8 cellular contexts compared by ENCODE assay signal in genomic region chrX:13653022-13653693, GRCh38. TPM values are rescaled to one million over a fixed set of nuclear protein-coding genes. Genes with fewer than 3 reads are reported as not detected.
DNase-seq lines count a peak whose midpoint lies in the region; ATAC-seq and TF ChIP-seq lines count a peak whose summit lies in the region.

TSS of gene TCEANC (plus strand) at chrX:13653141. CDS start at chrX:13662509, 9,368 bp downstream.

- H3K4me1 ChIP-seq in mammary epithelial cell (ENCODE audit: insufficient read depth, low read length) (peaks cover 11% of the 10 kb centered on the region), skeletal muscle satellite cell (ENCODE audit: control insufficient read depth, insufficient read depth, low read length) (peaks cover 4% of the 10 kb centered on the region)

- in situ Hi-C loops in mammary epithelial cell (cut with MboI; ENCODE audit: low sequenced_read_pairs in 2 of 2): loop anchor here in 1 of 2 donors (5.0 to 10.0 kb wide), 3 partner anchors 52 to 374 kb away; partner anchors contain the start of gene GEMIN8

- dilution Hi-C loops in mammary epithelial cell (cut with HindIII; ENCODE audit: low sequenced_read_pairs): no loop called here

- POLR2A ChIA-PET in AG04449 (lab: Yijun Ruan, JAX): no interaction called here

- H3K9me3 ChIP-seq in mammary epithelial cell (replicated peaks; ENCODE audit: insufficient read depth, low read length): no peaks in the 10 kb centered on the region
- no peaks in the 10 kb centered on the region for H3K9me3 ChIP-seq in iPS-18c (ENCODE audit: control insufficient read depth, insufficient read depth, low read length)
- H3K9me3 ChIP-seq in skeletal muscle satellite cell (replicated peaks; ENCODE audit: low read length): no peaks in the 10 kb centered on the region

- TSS peak; percentile 64 for BruUV-seq in mammary epithelial cell (replicated peaks; lab: Mats Ljungman, UMichigan)

- peak within 1 kb of the TSS; percentile 90 for H2AFZ ChIP-seq in mammary epithelial cell (ENCODE audit: low read depth, low read length)

- CTCF ChIA-PET in AG04449 (lab: Yijun Ruan, JAX): interaction anchor here (1.0 to 2.0 kb wide), 2 partner anchors 9 to 146 kb away, joined by 3 to 6 read pairs; no protein-coding TSS in a partner anchor
- CTCF ChIA-PET in mammary epithelial cell (lab: Charles Lee; ENCODE audit: low non-redundant PET): no interaction called here

- H3K27ac ChIP-seq in VCaP (peak within 1 kb of the TSS; percentile 74), mammary epithelial cell (ENCODE audit: insufficient read depth, low read depth, low read length) (peak within 1 kb of the TSS; percentile 82)

- 2% methylated on average over 40 of the region's 46 CpGs for WGBS in mammary epithelial cell (ENCODE audit: low coverage, missing lambda C conversion rate)

- intact Hi-C loops in mammary epithelial cell (cut with micrococcal nuclease): loop anchor here (1.0 to 10.0 kb wide), 2 partner anchors 242 to 377 kb away; no protein-coding TSS in a partner anchor

- H3K79me2 ChIP-seq in mammary epithelial cell (ENCODE audit: insufficient read depth, low read length): no peaks in the 10 kb centered on the region

- peak within 1 kb of the TSS; percentile 70 for H3K4me3 ChIP-seq in AG04449 (ENCODE audit: low read depth, low read length)
- H3K4me3 ChIP-seq in mammary epithelial cell (replicated peaks in 1 of 3; ENCODE audit: insufficient read depth in 1 of 3, low read depth in 2 of 3, low read length in 3 of 3): peak within 1 kb of the TSS; percentile 54 to 74 (median 70)
- H3K4me3 ChIP-seq in iPS-18c (ENCODE audit: insufficient read depth, low read depth, low read length): peak within 1 kb of the TSS; percentile 57
- peak within 1 kb of the TSS; percentile 79 for H3K4me3 ChIP-seq in skeletal muscle satellite cell (ENCODE audit: low read length)

- ATAC-seq in GM18870 (IDR thresholded peaks at IDR 0.05; ENCODE audit: unreplicated experiment) (peak; percentile 93), HG03108 (IDR thresholded peaks at IDR 0.05; ENCODE audit: unreplicated experiment) (peak; percentile 95)

- no peak for TF ChIP-seq CTCF in AG04449 (IDR thresholded peaks at IDR 0.05; ENCODE audit: insufficient read depth, low read length, missing control alignments)
- no peak for TF ChIP-seq CTCF in VCaP (conservative IDR thresholded peaks at IDR 0.05)
- no peak for TF ChIP-seq CTCF in mammary epithelial cell (conservative IDR thresholded peaks at IDR 0.05 in 1 of 2, IDR thresholded peaks at IDR 0.05 in 1 of 2; ENCODE audit: extremely low read depth in 1 of 2, insufficient read depth in 1 of 2, low read depth in 1 of 2, low read length in 2 of 2)

- no peaks in the 10 kb centered on the region for H3K27me3 ChIP-seq in mammary epithelial cell (ENCODE audit: insufficient read depth, low read length)
- H3K27me3 ChIP-seq in skeletal muscle satellite cell (ENCODE audit: control insufficient read depth, insufficient read depth, low read length): no peaks in the 10 kb centered on the region

- peak within 1 kb of the TSS; percentile 83 for H3K9ac ChIP-seq in mammary epithelial cell (ENCODE audit: insufficient read depth, low read length)
- peak within 1 kb of the TSS; percentile 87 for H3K9ac ChIP-seq in skeletal muscle satellite cell (ENCODE audit: low read depth, low read length)

- H3K4me2 ChIP-seq in mammary epithelial cell (ENCODE audit: insufficient read depth, low read depth, low read length) (peak within 1 kb of the TSS; percentile 89), skeletal muscle satellite cell (ENCODE audit: low read length) (peak within 1 kb of the TSS; percentile 88)

- peak; percentile 79 for DNase-seq in AG04449 (ENCODE audit: low read depth, low spot score)
- peak; percentile 90 for DNase-seq in NCI-H2196 treated with DMSO at 0.1 percent for 48 hours (lab: John Stamatoyannopoulos, UW; ENCODE audit: unreplicated experiment)
- peak; percentile 98 for DNase-seq in mammary epithelial cell

- H3K36me3 ChIP-seq in mammary epithelial cell (ENCODE audit: insufficient read depth, low read length): no peaks in the 10 kb centered on the region
- H3K36me3 ChIP-seq in skeletal muscle satellite cell (ENCODE audit: insufficient read depth, low read length): no peaks in the 10 kb centered on the region

- H4K20me1 ChIP-seq in mammary epithelial cell (ENCODE audit: insufficient read depth, low read length): no peaks in the 10 kb centered on the region

RNA-seq across cellular contexts. Expression of gene TCEANC, which starts in this region (rescaled TPM):
- 1 to 10 TPM; 3.9 to 4.2 TPM for total RNA-seq in mammary epithelial cell
- polyA plus RNA-seq in mammary epithelial cell: 0.69 TPM
- polyA minus RNA-seq in mammary epithelial cell: not detected
- total RNA-seq in skeletal muscle satellite cell (2012; rRNA removed): 1.7 and 1.8 TPM in 2 replicates

Comparison
In these comparisons a context has a peak if more than half of its experiments do, and no peak if none do; other contexts are left out.
1. Peak in every context shown above with its lines: DNase-seq, ATAC-seq, H3K4me3 ChIP-seq and H3K27ac ChIP-seq.